31 cellular contexts compared by ENCODE assay signal in the genomic region with DNA sequence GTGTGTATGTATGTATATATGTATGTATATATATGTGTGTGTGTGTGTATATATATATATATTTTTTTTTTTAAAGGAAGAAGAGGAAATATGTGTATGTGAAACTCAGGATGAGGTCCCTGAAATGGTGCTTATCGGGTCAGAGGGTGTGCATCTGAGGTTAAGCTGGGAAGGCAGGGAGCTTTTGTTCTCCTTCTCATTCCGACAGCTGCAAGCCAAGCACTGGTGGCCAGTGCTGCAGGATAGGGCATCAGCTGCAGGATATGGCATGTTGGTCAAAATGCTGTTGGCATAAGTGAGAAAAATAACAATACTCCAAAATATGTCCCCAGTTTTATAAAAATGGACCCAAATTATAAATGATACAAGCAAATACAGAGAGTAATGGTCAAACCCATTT.
"Had no signal": no experiment of that assay in that cellular context is flagged by ENCODE, and none has a peak within 500 bp of the region (broad histone marks: within the 10 kb centered on the region; RNA-seq: fewer than 3 reads in every experiment).

No MANE protein-coding gene starts in this region.

- H3K27ac ChIP-seq: brain microvascular endothelial cell, ovary, prostate gland, thyroid gland, upper lobe of right lung had no signal

- DNase-seq: activated CD4-positive, alpha-beta memory T cell treated with anti-CD3 and anti-CD28 coated beads for 36 hours; activated CD4-positive, alpha-beta T cell treated with anti-CD3 and anti-CD28 coated beads, Interleukin-2, amount 10 ng/mL, durations not matched to agents 24 days and 14 days; activated CD4-positive, CD25-positive, alpha-beta regulatory T cell treated with anti-CD3 and anti-CD28 coated beads, Interleukin-2, amount 50 U/mL, for 72 hours; activated CD8-positive, alpha-beta memory T cell treated with anti-CD3 and anti-CD28 coated beads, Interleukin-2, amount 50 U/mL, for 4 hours; activated gamma-delta T cell treated with Interleukin-2 at 50 U/mL for 16 hours; activated naive CD4-positive, alpha-beta T cell treated with anti-CD3 and anti-CD28 coated beads, Interleukin-2, amount 50 U/mL, for 16 hours; activated T-cell treated with anti-CD3 and anti-CD28 coated beads, Interleukin-2, amount 50 U/mL, for 1 hour; amniotic stem cell; brain microvascular endothelial cell; central memory CD4-positive, alpha-beta T cell; dermis blood vessel endothelial cell; effector CD4-positive, alpha-beta T cell; foreskin melanocyte; kidney glomerular epithelial cell; mucosa of descending colon; naive B cell; ovary; retina; stimulated activated CD4-positive, alpha-beta T cell treated with anti-CD3 and anti-CD28 coated beads, Interleukin-12 subunit alpha, Interleukin-12 subunit beta, amount 100 ng/mL, for 4 hours; stimulated activated CD4-positive, alpha-beta T cell treated with anti-CD3 and anti-CD28 coated beads, Interleukin-4, amount 100 ng/mL, for 1 hour; substantia nigra; T-helper 17 cell; T1000; thyroid gland; upper lobe of right lung had no signal

- H3K27me3 Mint-ChIP-seq: activated CD4-positive, alpha-beta memory T cell treated with anti-CD3 and anti-CD28 coated beads for 36 hours; activated CD4-positive, alpha-beta T cell treated with anti-CD3 and anti-CD28 coated beads, Interleukin-2, amount 10 ng/mL, durations not matched to agents 24 days and 14 days; activated T-helper 17 cell treated with anti-CD3 and anti-CD28 coated beads, Interleukin-2, amount 50 U/mL, for 72 hours; naive B cell; stimulated activated naive CD8-positive, alpha-beta T cell treated with anti-CD3 and anti-CD28 coated beads, Interleukin-15, Interleukin-2, amounts not matched to agents 100 ng/mL and 50 ng/mL, for 24 hours; T-helper 17 cell had no signal

- ATAC-seq: activated T-helper 17 cell treated with anti-CD3 and anti-CD28 coated beads, Interleukin-2, amount 50 U/mL, for 72 hours; left lobe of liver; mucosa of descending colon; T-helper 17 cell; upper lobe of right lung had no signal

- H3K9me3 ChIP-seq: esophagus muscularis mucosa, mucosa of descending colon, ovary, prostate gland, thyroid gland, upper lobe of right lung had no signal

- H3K9me3 Mint-ChIP-seq: activated CD4-positive, alpha-beta memory T cell treated with anti-CD3 and anti-CD28 coated beads for 36 hours; activated CD4-positive, alpha-beta T cell treated with anti-CD3 and anti-CD28 coated beads, Interleukin-2, amount 10 ng/mL, durations not matched to agents 24 days and 14 days; activated T-helper 17 cell treated with anti-CD3 and anti-CD28 coated beads, Interleukin-2, amount 50 U/mL, for 72 hours; naive B cell; stimulated activated naive CD8-positive, alpha-beta T cell treated with anti-CD3 and anti-CD28 coated beads, Interleukin-15, Interleukin-2, amounts not matched to agents 100 ng/mL and 50 ng/mL, for 24 hours had no signal

- H3K4me1 ChIP-seq: prostate gland had no signal

- H3K27me3 ChIP-seq: brain microvascular endothelial cell, esophagus muscularis mucosa, ovary, thyroid gland, upper lobe of right lung had no signal

- H3K4me3 ChIP-seq: esophagus muscularis mucosa, lung, mucosa of descending colon, ovary, prostate gland, thyroid gland, upper lobe of right lung had no signal

- H3K36me3 ChIP-seq: ovary had no signal

- H3K27ac Mint-ChIP-seq: activated CD4-positive, alpha-beta memory T cell treated with anti-CD3 and anti-CD28 coated beads for 36 hours; activated CD4-positive, alpha-beta T cell treated with anti-CD3 and anti-CD28 coated beads, Interleukin-2, amount 10 ng/mL, durations not matched to agents 24 days and 14 days; T-helper 17 cell had no signal

- H3K4me3 Mint-ChIP-seq: activated CD4-positive, alpha-beta memory T cell treated with anti-CD3 and anti-CD28 coated beads for 36 hours; activated CD4-positive, alpha-beta T cell treated with anti-CD3 and anti-CD28 coated beads, Interleukin-2, amount 10 ng/mL, durations not matched to agents 24 days and 14 days; activated T-helper 17 cell treated with anti-CD3 and anti-CD28 coated beads, Interleukin-2, amount 50 U/mL, for 72 hours; naive B cell; stimulated activated naive CD8-positive, alpha-beta T cell treated with anti-CD3 and anti-CD28 coated beads, Interleukin-15, Interleukin-2, amounts not matched to agents 100 ng/mL and 50 ng/mL, for 24 hours; T-helper 17 cell had no signal
